ENCODE assay signal across 8 cellular contexts in the genomic region with DNA sequence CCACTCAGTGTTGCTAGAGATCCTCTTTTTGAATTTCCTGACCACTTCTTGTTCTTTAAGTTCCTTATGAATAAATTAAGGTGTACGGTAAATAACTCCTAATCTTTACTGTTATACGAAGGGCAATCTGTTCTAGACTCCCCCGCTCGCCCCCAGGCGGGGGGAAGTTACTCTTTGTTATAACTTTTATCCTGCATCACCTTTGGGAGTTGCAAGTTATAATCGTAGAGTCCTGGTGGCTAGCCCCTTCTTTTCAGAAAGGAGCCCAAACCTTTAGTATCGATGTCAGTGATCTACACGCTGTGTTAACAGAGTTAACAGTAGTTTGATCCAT. TPM values are rescaled to one million over a fixed set of nuclear protein-coding genes. Genes with fewer than 3 reads are reported as not detected.
A peak's percentile ranks its signal among the peaks of the same experiment; 100 is the strongest.
DNase-seq lines count a peak whose midpoint lies in the region; ATAC-seq and TF ChIP-seq lines count a peak whose summit lies in the region.

No MANE protein-coding gene starts in this region.

- H3K27ac ChIP-seq in PC-3 (ENCODE audit: low read length) (no peak overlapping the region), neutrophil (peak overlapping the region; percentile 97)

- H2AFZ ChIP-seq in PC-3 (ENCODE audit: low read length) = peak overlapping the region; percentile 88

- H3K36me3 ChIP-seq in PC-3 (ENCODE audit: low read depth, low read length) (no peaks in the 10 kb centered on the region), endocrine pancreas (ENCODE audit: control insufficient read depth, insufficient read depth, low read length) (no peaks in the 10 kb centered on the region), neutrophil (peaks cover 30% of the 10 kb centered on the region)

- peak; percentile 10 for ATAC-seq in GM18508 (IDR thresholded peaks at IDR 0.05; ENCODE audit: insufficient read depth, unreplicated experiment)
- ATAC-seq in PC-3 = no peak
- ATAC-seq in GM19328 (IDR thresholded peaks at IDR 0.05; ENCODE audit: unreplicated experiment) = no peak

- H3K4me1 ChIP-seq in PC-3 (ENCODE audit: insufficient read depth, low read length) (peaks cover 10% of the 10 kb centered on the region), endocrine pancreas (ENCODE audit: control insufficient read depth, insufficient read depth, low read length) (peaks cover 11% of the 10 kb centered on the region), neutrophil (ENCODE audit: control insufficient read depth in 1 of 2, insufficient read depth in 1 of 2, low read depth in 1 of 2, low read length in 1 of 2) (peaks cover 73 to 75% of the 10 kb centered on the region in 2 experiments)

- DNase-seq in PC-3 (peak; percentile 14), retina (no peak), GM19240 (ENCODE audit: insufficient read length, low spot score) (no peak), NCI-H774 (lab: John Stamatoyannopoulos, UW) (no peak)

- BruUV-seq in PC-3 (replicated peaks; lab: Mats Ljungman, UMichigan) = TSS peak; percentile 63

- H4K20me1 ChIP-seq in PC-3 (ENCODE audit: low read length) = no peaks in the 10 kb centered on the region

- peak overlapping the region; percentile 87 for H3K4me2 ChIP-seq in PC-3 (ENCODE audit: low read length)

- H3F3A ChIP-seq in PC-3 (ENCODE audit: low read length, unreplicated experiment) = no peaks in the 10 kb centered on the region

- no peaks in the 10 kb centered on the region for H3K9me2 ChIP-seq in PC-3 (replicated peaks; ENCODE audit: low read length)

- H3K79me2 ChIP-seq in PC-3 (ENCODE audit: low read length) = peaks cover 9% of the 10 kb centered on the region

- H3K27me3 ChIP-seq in PC-3 (ENCODE audit: low read length) = no peaks in the 10 kb centered on the region
- no peaks in the 10 kb centered on the region for H3K27me3 ChIP-seq in endocrine pancreas (ENCODE audit: control insufficient read depth, insufficient read depth, low read length)
- no peaks in the 10 kb centered on the region for H3K27me3 ChIP-seq in neutrophil

- 0 out of 2 replicates have a peak, but pooled peaks have one; percentile 15 for TF ChIP-seq CTCF in PC-3 (conservative IDR thresholded peaks at IDR 0.05; ENCODE audit: low read depth, low read length)
- no peak for TF ChIP-seq CTCF in neutrophil (IDR thresholded peaks at IDR 0.05)

- POLR2A ChIA-PET in PC-3 (lab: Charles Lee; ENCODE audit: unreplicated experiment) = no interaction called here

- H3K4me3 ChIP-seq in PC-3 (ENCODE audit: low read length) = peak overlapping the region; percentile 76
- H3K4me3 ChIP-seq in endocrine pancreas (ENCODE audit: control insufficient read depth, insufficient read depth, low read length) = peak overlapping the region; percentile 94
- H3K4me3 ChIP-seq in neutrophil (ENCODE audit: low read depth in 1 of 2, low read length in 1 of 2) = peak overlapping the region; percentile 84 to 97

- intact Hi-C loops in PC-3 (cut with micrococcal nuclease) = no loop called here

- H3K9me3 ChIP-seq in PC-3 (ENCODE audit: low read length) (no peaks in the 10 kb centered on the region), endocrine pancreas (ENCODE audit: control insufficient read depth, low read length) (no peaks in the 10 kb centered on the region), neutrophil (no peaks in the 10 kb centered on the region)

- CTCF ChIA-PET in PC-3 (lab: Charles Lee) = no interaction called here

- peak overlapping the region; percentile 54 for H3K9ac ChIP-seq in PC-3 (ENCODE audit: low read length)
- peak overlapping the region; percentile 84 for H3K9ac ChIP-seq in endocrine pancreas (ENCODE audit: control insufficient read depth, insufficient read depth, low read length)

RNA-seq across cellular contexts. Expression of gene GCA, which starts 0.7 kb away (rescaled TPM):
- total RNA-seq in PC-3 (2014; rRNA removed) = 10.2 and 18.7 TPM in 2 replicates

RNA-seq across cellular contexts. Expression of gene IFIH1, which starts 26.1 kb away (rescaled TPM):
- 7.8 and 9.3 TPM in 2 replicates for total RNA-seq in PC-3 (2014; rRNA removed)
